14 cellular contexts compared by ENCODE assay signal in the genomic region with DNA sequence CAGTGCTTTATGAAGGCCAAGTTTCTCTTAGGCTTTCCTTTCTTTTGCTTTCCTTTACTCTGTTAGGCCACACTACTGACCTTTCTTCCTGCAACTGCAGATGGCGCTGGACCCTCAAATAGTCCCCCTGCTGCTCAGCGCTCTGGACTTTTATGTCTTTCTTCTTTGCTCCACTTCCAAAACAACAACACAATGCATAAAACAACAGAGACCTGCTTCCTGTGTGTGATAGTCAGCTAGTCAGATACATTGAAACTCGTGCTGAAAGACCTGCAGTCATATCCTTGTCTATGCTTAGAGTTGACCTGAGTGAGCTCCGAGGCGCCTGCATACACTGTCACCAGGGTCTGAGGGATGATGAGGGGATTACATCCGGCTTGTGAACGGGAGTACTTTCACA.
A peak's percentile ranks its signal among the peaks of the same experiment; 100 is the strongest.
DNase-seq lines count a peak whose midpoint lies in the region; ATAC-seq and TF ChIP-seq lines count a peak whose summit lies in the region.
"Had no signal": no experiment of that assay in that cellular context is flagged by ENCODE, and none has a peak within 500 bp of the region (broad histone marks: within the 10 kb centered on the region; RNA-seq: fewer than 3 reads in every experiment).

No MANE protein-coding gene starts in this region.

- peak; percentile 55 for DNase-seq in activated CD8-positive, alpha-beta memory T cell treated with anti-CD3 and anti-CD28 coated beads, Interleukin-2, amount 10 ng/mL, durations not matched to agents 7 days and 5 days
- DNase-seq in activated CD8-positive, alpha-beta memory T cell treated with anti-CD3 and anti-CD28 coated beads for 24 hours, result no peak
- DNase-seq in Panc1 (ENCODE audit: low read depth, low spot score) (no peak), progenitor cell of endocrine pancreas (ENCODE audit: low spot score, unreplicated experiment) (no peak), NCI-H226 (no peak), HCEC 1CT (no peak)
- DNase-seq: adrenal gland, dorsolateral prefrontal cortex, EL, occipital lobe had no signal

- H3K4me1 Mint-ChIP-seq in activated CD8-positive, alpha-beta memory T cell treated with anti-CD3 and anti-CD28 coated beads, Interleukin-2, amount 10 ng/mL, durations not matched to agents 7 days and 5 days, result peaks cover 44% of the 10 kb centered on the region
- peaks cover 26% of the 10 kb centered on the region for H3K4me1 Mint-ChIP-seq in brain
- H3K4me1 Mint-ChIP-seq in progenitor cell of endocrine pancreas (ENCODE audit: low read depth), result peaks cover 11% of the 10 kb centered on the region

- intact Hi-C loops in Panc1 (cut with micrococcal nuclease; ENCODE audit: unreplicated experiment), result no loop called here

- no peaks in the 10 kb centered on the region for H3K36me3 ChIP-seq in Panc1 (ENCODE audit: control insufficient read depth, insufficient read depth, low read length)
- H3K36me3 ChIP-seq: adrenal gland had no signal

- H3K27ac ChIP-seq in Panc1 (ENCODE audit: low read length), result no peak overlapping the region
- H3K27ac ChIP-seq: adrenal gland, dorsolateral prefrontal cortex had no signal

- no peak overlapping the region for H3K4me3 ChIP-seq in Panc1 (ENCODE audit: low read depth in 2 of 2, low read length in 2 of 2)
- H3K4me3 ChIP-seq: adrenal gland, dorsolateral prefrontal cortex had no signal

- H3K9me3 Mint-ChIP-seq in activated CD8-positive, alpha-beta memory T cell treated with anti-CD3 and anti-CD28 coated beads, Interleukin-2, amount 10 ng/mL, durations not matched to agents 7 days and 5 days (ENCODE audit: low read depth), result no peaks in the 10 kb centered on the region
- H3K9me3 Mint-ChIP-seq in brain (no peaks in the 10 kb centered on the region), progenitor cell of endocrine pancreas (ENCODE audit: low read depth) (no peaks in the 10 kb centered on the region)

- H3K27me3 ChIP-seq in Panc1 (ENCODE audit: control insufficient read depth, insufficient read depth, low read length), result peaks cover 7% of the 10 kb centered on the region; the same call in 1 of the 2 replicates

- in situ Hi-C loops in Panc1 (cut with HindIII; ENCODE audit: low pct_unique_long_range_greater_than_20kb, low sequenced_read_pairs), result no loop called here

- H3K36me3 Mint-ChIP-seq in activated CD8-positive, alpha-beta memory T cell treated with anti-CD3 and anti-CD28 coated beads, Interleukin-2, amount 10 ng/mL, durations not matched to agents 7 days and 5 days, result no peaks in the 10 kb centered on the region
- H3K36me3 Mint-ChIP-seq in brain, result no peaks in the 10 kb centered on the region
- H3K36me3 Mint-ChIP-seq in progenitor cell of endocrine pancreas (ENCODE audit: insufficient read depth), result no peaks in the 10 kb centered on the region

- POLR2A ChIA-PET in Panc1 (lab: Charles Lee), result no interaction called here

- ATAC-seq in activated CD8-positive, alpha-beta memory T cell treated with anti-CD3 and anti-CD28 coated beads, Interleukin-2, amount 10 ng/mL, durations not matched to agents 7 days and 5 days, result peak; percentile 64
- ATAC-seq in Panc1, result no peak
- no peak for ATAC-seq in activated CD4-positive, CD25-positive, alpha-beta regulatory T cell treated with anti-CD3 and anti-CD28 coated beads, Interleukin-2, amount 50 U/mL, for 24 hours
- ATAC-seq: left lobe of liver, Right ventricle myocardium inferior had no signal

- H3K27me3 Mint-ChIP-seq in activated CD8-positive, alpha-beta memory T cell treated with anti-CD3 and anti-CD28 coated beads, Interleukin-2, amount 10 ng/mL, durations not matched to agents 7 days and 5 days, result no peaks in the 10 kb centered on the region
- peaks cover 9% of the 10 kb centered on the region for H3K27me3 Mint-ChIP-seq in brain
- H3K27me3 Mint-ChIP-seq in progenitor cell of endocrine pancreas, result peaks cover 14% of the 10 kb centered on the region

- TF ChIP-seq CTCF in Panc1 (IDR thresholded peaks at IDR 0.05) (peak; percentile 23; the same call in 1 of the 2 replicates), brain (conservative IDR thresholded peaks at IDR 0.05) (peak in 1 of 2 experiments; percentile 48), progenitor cell of endocrine pancreas (IDR thresholded peaks at IDR 0.05; ENCODE audit: unreplicated experiment) (peak; percentile 52)

- peak overlapping the region; percentile 33 for H3K4me3 Mint-ChIP-seq in activated CD8-positive, alpha-beta memory T cell treated with anti-CD3 and anti-CD28 coated beads, Interleukin-2, amount 10 ng/mL, durations not matched to agents 7 days and 5 days
- H3K4me3 Mint-ChIP-seq in brain (peak overlapping the region in 3 of 5 experiments; percentile 1 to 17 (median 5)), progenitor cell of endocrine pancreas (ENCODE audit: low read depth) (no peak overlapping the region)

- no peaks in the 10 kb centered on the region for H3K4me1 ChIP-seq in Panc1 (ENCODE audit: control insufficient read depth, insufficient read depth, low read length)
- H3K4me1 ChIP-seq: adrenal gland had no signal

- H3K27ac Mint-ChIP-seq in activated CD8-positive, alpha-beta memory T cell treated with anti-CD3 and anti-CD28 coated beads, Interleukin-2, amount 10 ng/mL, durations not matched to agents 7 days and 5 days, result peak overlapping the region; percentile 86
- H3K27ac Mint-ChIP-seq in brain (peak overlapping the region in 3 of 5 experiments; percentile 22 to 62 (median 34)), progenitor cell of endocrine pancreas (no peak overlapping the region)

- BruUV-seq in Panc1 (replicated peaks; lab: Mats Ljungman, UMichigan), result no TSS peak

- H3K9me3 ChIP-seq in Panc1 (ENCODE audit: control insufficient read depth, insufficient read depth, low read depth, low read length), result no peaks in the 10 kb centered on the region
- H3K9me3 ChIP-seq: adrenal gland had no signal

- CTCF ChIA-PET in activated CD8-positive, alpha-beta memory T cell treated with anti-CD3 and anti-CD28 coated beads, Interleukin-2, amount 10 ng/mL, durations not matched to agents 7 days and 5 days (lab: Charles Lee), result interaction anchor here (1.0 to 1.6 kb wide), 2 partner anchors 12 to 124 kb away, joined by 3 to 5 read pairs; no protein-coding TSS in a partner anchor
- CTCF ChIA-PET in Panc1 (lab: Charles Lee), result no interaction called here
